ENCODE assay signal across 14 cellular contexts in genomic region chr12:71142046-71142445, GRCh38. TPM values are rescaled to one million over a fixed set of nuclear protein-coding genes. Genes with fewer than 3 reads are reported as not detected.
"Had no signal": no experiment of that assay in that cellular context is flagged by ENCODE, and none has a peak within 500 bp of the region (broad histone marks: within the 10 kb centered on the region; RNA-seq: fewer than 3 reads in every experiment).

No MANE protein-coding gene starts in this region.

- FAIRE-seq: pancreas had no signal

- H3K27me3 Mint-ChIP-seq: dendritic cell treated with granulocyte-macrophage colony-stimulating factor and Interleukin-4, amounts not matched to agents 40 ng/mL and 50 ng/mL, for 4 days; effector memory CD8-positive, alpha-beta T cell had no signal

- H3K4me1 ChIP-seq: foreskin keratinocyte, left lung had no signal

- H3K36me3 ChIP-seq: brain microvascular endothelial cell, heart right ventricle, left lung had no signal

- H3K4me3 ChIP-seq: heart right ventricle, left lung, pancreas, skin epidermis had no signal

- H3K27ac Mint-ChIP-seq: dendritic cell treated with granulocyte-macrophage colony-stimulating factor and Interleukin-4, amounts not matched to agents 40 ng/mL and 50 ng/mL, for 4 days; effector memory CD8-positive, alpha-beta T cell; type B pancreatic cell had no signal

- DNase-seq: activated CD4-positive, CD25-positive, alpha-beta regulatory T cell; amniotic stem cell; brain microvascular endothelial cell; effector memory CD8-positive, alpha-beta T cell; foreskin keratinocyte; heart right ventricle; islet precursor cell; left lung; pancreas; T-helper 2 cell had no signal

- ATAC-seq: activated naive CD4-positive, alpha-beta T cell treated with anti-CD3 and anti-CD28 coated beads, Interleukin-2, amount 50 U/mL, for 72 hours; effector memory CD8-positive, alpha-beta T cell; foreskin keratinocyte had no signal

- H3K36me3 Mint-ChIP-seq: activated naive CD4-positive, alpha-beta T cell treated with anti-CD3 and anti-CD28 coated beads, Interleukin-2, amount 50 U/mL, for 72 hours; type B pancreatic cell had no signal

- H3K9me3 ChIP-seq: heart right ventricle, left lung, pancreas had no signal

- H3K27ac ChIP-seq: brain microvascular endothelial cell, foreskin keratinocyte, left lung, pancreas had no signal

- H3K9me3 Mint-ChIP-seq: activated naive CD4-positive, alpha-beta T cell treated with anti-CD3 and anti-CD28 coated beads, Interleukin-2, amount 50 U/mL, for 72 hours; dendritic cell treated with granulocyte-macrophage colony-stimulating factor and Interleukin-4, amounts not matched to agents 40 ng/mL and 50 ng/mL, for 4 days; type B pancreatic cell had no signal

- H3K27me3 ChIP-seq: brain microvascular endothelial cell, foreskin keratinocyte, heart right ventricle, left lung, pancreas had no signal

- H3K4me3 Mint-ChIP-seq: dendritic cell treated with granulocyte-macrophage colony-stimulating factor and Interleukin-4, amounts not matched to agents 40 ng/mL and 50 ng/mL, for 4 days; effector memory CD8-positive, alpha-beta T cell; type B pancreatic cell had no signal

RNA-seq across cellular contexts. Expression of gene TSPAN8, which starts 15.8 kb away (rescaled TPM):
- total RNA-seq: activated naive CD4-positive, alpha-beta T cell treated with anti-CD3 and anti-CD28 coated beads, Interleukin-2, amount 50 U/mL, for 72 hours; foreskin keratinocyte had no signal
